ENCODE assay signal across 8 cellular contexts in the genomic region with DNA sequence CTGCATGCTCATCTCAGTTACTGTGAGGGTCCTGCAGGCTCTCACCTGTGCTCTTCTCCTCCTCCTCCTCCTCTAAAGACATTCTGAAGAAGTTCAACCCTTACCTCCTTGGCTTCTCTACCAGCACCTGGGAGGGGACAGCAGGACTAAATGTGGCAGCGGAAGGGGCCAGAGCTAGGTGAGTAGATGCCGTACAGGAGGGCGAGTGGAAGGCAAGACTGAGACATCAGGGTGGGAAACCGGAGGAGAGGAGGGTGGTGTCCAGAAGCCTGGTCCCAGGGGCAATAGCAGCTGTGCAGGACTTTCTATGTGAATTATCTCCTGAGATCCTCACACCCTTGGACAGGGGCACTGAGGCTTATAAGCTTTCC.
A peak's percentile ranks its signal among the peaks of the same experiment; 100 is the strongest.
DNase-seq lines count a peak whose midpoint lies in the region; ATAC-seq lines count a peak whose summit lies in the region.

No MANE protein-coding gene starts in this region.

- DNase-seq in CD4-positive, CD25-positive, alpha-beta regulatory T cell: no peak
- DNase-seq in SJSA1 (ENCODE audit: low read depth in 1 of 2, low spot score in 2 of 2): no peak
- no peak for DNase-seq in epithelial cell of prostate (ENCODE audit: low read depth, low spot score)
- DNase-seq in posterior vena cava (ENCODE audit: low spot score): peak; percentile 54
- no peak for DNase-seq in cerebellar cortex (ENCODE audit: low spot score)
- DNase-seq in ACHN: no peak
- no peak for DNase-seq in activated CD4-positive, alpha-beta T cell treated with anti-CD3 and anti-CD28 coated beads for 4 hours

- H3K27ac ChIP-seq in CD4-positive, CD25-positive, alpha-beta regulatory T cell (ENCODE audit: insufficient read depth, low read length, poor library complexity, severe bottlenecking): peak overlapping the region; percentile 98
- H3K27ac ChIP-seq in SJSA1: peak overlapping the region; percentile 65; the same call in 1 of the 2 replicates
- H3K27ac ChIP-seq in epithelial cell of prostate: peak overlapping the region; percentile 80

- in situ Hi-C loops in ACHN (cut with HindIII; ENCODE audit: low pct_ligation_motif_present, low pct_unique_long_range_greater_than_20kb, low sequenced_read_pairs): no loop called here

- H3K9me3 ChIP-seq in CD4-positive, CD25-positive, alpha-beta regulatory T cell (ENCODE audit: control insufficient read depth in 2 of 2, low read length in 2 of 2): no peaks in the 10 kb centered on the region
- H3K9me3 ChIP-seq in SJSA1 (replicated peaks): no peaks in the 10 kb centered on the region

- peaks cover 3% of the 10 kb centered on the region for H3K36me3 Mint-ChIP-seq in CD4-positive, CD25-positive, alpha-beta regulatory T cell

- peak overlapping the region; percentile 69 for H3K4me3 ChIP-seq in CD4-positive, CD25-positive, alpha-beta regulatory T cell (ENCODE audit: low read depth, low read length)
- H3K4me3 ChIP-seq in SJSA1: no peak overlapping the region

- peaks cover 13 to 84% (median 56%) of the 10 kb centered on the region in 4 donors for H3K4me1 Mint-ChIP-seq in CD4-positive, CD25-positive, alpha-beta regulatory T cell

- intact Hi-C loops in posterior vena cava (cut with DNase I): no loop called here

- peak overlapping the region in 3 of 4 donors; percentile 76 to 79 (median 78) for H3K4me3 Mint-ChIP-seq in CD4-positive, CD25-positive, alpha-beta regulatory T cell

- no peaks in the 10 kb centered on the region for H3K27me3 ChIP-seq in CD4-positive, CD25-positive, alpha-beta regulatory T cell (ENCODE audit: control insufficient read depth, insufficient read depth, low read length)
- no peaks in the 10 kb centered on the region for H3K27me3 ChIP-seq in SJSA1 (replicated peaks)

- H3K36me3 ChIP-seq in CD4-positive, CD25-positive, alpha-beta regulatory T cell (ENCODE audit: control insufficient read depth, insufficient read depth, low read length): no peaks in the 10 kb centered on the region
- no peaks in the 10 kb centered on the region for H3K36me3 ChIP-seq in SJSA1

- peaks cover 73% of the 10 kb centered on the region for H3K4me1 ChIP-seq in CD4-positive, CD25-positive, alpha-beta regulatory T cell (ENCODE audit: control insufficient read depth, insufficient read depth, low read length, poor library complexity, severe bottlenecking)
- H3K4me1 ChIP-seq in SJSA1 (replicated peaks): peaks cover 26% of the 10 kb centered on the region

- no peaks in the 10 kb centered on the region for H3K9me3 Mint-ChIP-seq in CD4-positive, CD25-positive, alpha-beta regulatory T cell

- no peak for ATAC-seq in CD4-positive, CD25-positive, alpha-beta regulatory T cell (ENCODE audit: low read depth in 2 of 2)
- no peak for ATAC-seq in HG02973 (IDR thresholded peaks at IDR 0.05; ENCODE audit: unreplicated experiment)

- H3K27me3 Mint-ChIP-seq in CD4-positive, CD25-positive, alpha-beta regulatory T cell: no peaks in the 10 kb centered on the region

- H3K27ac Mint-ChIP-seq in CD4-positive, CD25-positive, alpha-beta regulatory T cell: peak overlapping the region; percentile 96 to 100 (median 100)
